19 cellular contexts compared by ENCODE assay signal in the genomic region with DNA sequence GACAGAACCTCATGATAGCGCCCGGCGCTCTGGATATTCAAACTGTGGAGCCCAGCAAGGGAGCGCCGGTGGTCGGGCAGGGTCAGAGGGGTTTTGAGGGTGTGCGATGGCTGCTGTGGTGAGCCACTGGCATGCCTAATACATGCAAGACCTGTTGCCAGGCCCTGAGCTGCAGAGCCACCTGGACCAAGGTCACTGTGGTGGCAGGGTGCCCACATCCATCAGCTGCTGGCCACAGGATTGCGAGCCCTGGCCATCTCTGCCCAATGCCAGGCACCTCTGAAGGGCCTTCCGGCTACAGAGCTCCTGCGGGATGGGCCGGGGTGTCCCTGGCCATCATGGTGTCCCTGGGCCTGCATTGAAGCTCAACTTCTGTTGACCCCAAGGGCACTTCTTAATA. TPM values are rescaled to one million over a fixed set of nuclear protein-coding genes. Genes with fewer than 3 reads are reported as not detected.
DNase-seq lines count a peak whose midpoint lies in the region; ATAC-seq, FAIRE-seq and TF ChIP-seq lines count a peak whose summit lies in the region.
"Had no signal": no experiment of that assay in that cellular context is flagged by ENCODE, and none has a peak within 500 bp of the region (broad histone marks: within the 10 kb centered on the region; RNA-seq: fewer than 3 reads in every experiment).

No MANE protein-coding gene starts in this region.

- peaks cover 0 to 6% (median 0%) of the 10 kb centered on the region in 9 donors for H3K4me1 ChIP-seq in heart right ventricle
- H3K4me1 ChIP-seq in H1 (replicated peaks in 1 of 4; ENCODE audit: control insufficient read depth in 3 of 4, insufficient read depth in 4 of 4, low read length in 3 of 4): no peaks in the 10 kb centered on the region; a peak in 1 of 7 replicates
- no peaks in the 10 kb centered on the region for H3K4me1 ChIP-seq in neuronal stem cell (ENCODE audit: control insufficient read depth in 2 of 2, insufficient read depth in 1 of 2, low read depth in 1 of 2, low read length in 2 of 2)
- H3K4me1 ChIP-seq in stomach: peaks cover 0 to 7% (median 2%) of the 10 kb centered on the region in 4 donors

- TF ChIP-seq CTCF in heart right ventricle (IDR thresholded peaks at IDR 0.05) (no peak), H1 (IDR thresholded peaks at IDR 0.05; ENCODE audit: control extremely low read depth in 1 of 3, insufficient read depth in 1 of 3, low read depth in 1 of 3, low read length in 3 of 3) (no peak), stomach (IDR thresholded peaks at IDR 0.05) (no peak), MCF 10A (IDR thresholded peaks at IDR 0.05; ENCODE audit: unreplicated experiment) (no peak)

- intact Hi-C loops in heart right ventricle (cut with DNase I): no loop called here
- intact Hi-C loops in left cardiac atrium (cut with DNase I): no loop called here
- intact Hi-C loops in stomach (cut with DNase I; ENCODE audit: low total_unique reads): no loop called here
- intact Hi-C loops in MCF 10A (cut with micrococcal nuclease): no loop called here

- POLR2A ChIA-PET in H1 (lab: Charles Lee; ENCODE audit: partially characterized antibody): interaction anchor here (0.6 to 2.2 kb wide), 2 partner anchors 12 to 70 kb away, joined by 5 to 6 read pairs; no protein-coding TSS in a partner anchor
- POLR2A ChIA-PET in MCF 10A (lab: Yijun Ruan, JAX): no interaction called here

- H3K79me1 ChIP-seq in H1 (ENCODE audit: low read depth, low read length) (no peaks in the 10 kb centered on the region), neuronal stem cell (ENCODE audit: low read depth, low read length) (no peaks in the 10 kb centered on the region)

- H3K18ac ChIP-seq in H1 (ENCODE audit: extremely low read depth, low read length) (peak overlapping the region; percentile 48; the same call in 1 of the 2 replicates), neuronal stem cell (ENCODE audit: low read length) (peak overlapping the region; percentile 71)

- H3K27me3 ChIP-seq in heart right ventricle: no peaks in the 10 kb centered on the region
- no peaks in the 10 kb centered on the region for H3K27me3 ChIP-seq in H1 (replicated peaks in 1 of 4; ENCODE audit: control insufficient read depth in 3 of 4, extremely low read depth in 1 of 4, insufficient read depth in 3 of 4, low read length in 3 of 4)
- peaks cover 0 to 3% (median 0%) of the 10 kb centered on the region in 3 experiments for H3K27me3 ChIP-seq in neuronal stem cell (ENCODE audit: control insufficient read depth in 3 of 3, insufficient read depth in 3 of 3, low read depth in 1 of 3, low read length in 3 of 3)
- H3K27me3 ChIP-seq in stomach: no peaks in the 10 kb centered on the region
- H3K27me3 ChIP-seq: MG63, Peyer's patch had no signal

- no peak for FAIRE-seq in H1 (lab: Jason Lieb, UNC)

- no peak overlapping the region for H3K4me2 ChIP-seq in H1 (ENCODE audit: insufficient read depth in 1 of 2, low read depth in 2 of 2, low read length in 2 of 2)
- no peak overlapping the region for H3K4me2 ChIP-seq in neuronal stem cell (ENCODE audit: insufficient read depth, low read length, poor library complexity, severe bottlenecking)

- H3K9me3 Mint-ChIP-seq in activated T-cell treated with anti-CD3 and anti-CD28 coated beads, Interleukin-2, amount 50 U/mL, for 72 hours: no peaks in the 10 kb centered on the region
- no peaks in the 10 kb centered on the region for H3K9me3 Mint-ChIP-seq in MCF 10A (ENCODE audit: unreplicated experiment)
- H3K9me3 Mint-ChIP-seq: H9, HFFc6 had no signal

- ATAC-seq in heart right ventricle: peak in 7 of 8 donors; percentile 20 to 79 (median 51)
- ATAC-seq in left cardiac atrium: no peak
- ATAC-seq in activated T-cell treated with anti-CD3 and anti-CD28 coated beads, Interleukin-2, amount 50 U/mL, for 72 hours (replicated peaks in 1 of 2): no peak

- H3K27ac ChIP-seq in heart right ventricle: no peak overlapping the region
- H3K27ac ChIP-seq in H1 (ENCODE audit: low read depth, low read length): no peak overlapping the region
- H3K27ac ChIP-seq in neuronal stem cell (replicated peaks; ENCODE audit: low read length): no peak overlapping the region
- no peak overlapping the region for H3K27ac ChIP-seq in stomach
- H3K27ac ChIP-seq: Peyer's patch had no signal

- H2BK5ac ChIP-seq in H1 (ENCODE audit: low read depth, low read length): no peak overlapping the region
- H2BK5ac ChIP-seq in neuronal stem cell (ENCODE audit: low read length): no peak overlapping the region

- H2BK12ac ChIP-seq in H1 (ENCODE audit: low read depth, low read length) (no peak overlapping the region), neuronal stem cell (ENCODE audit: low read length) (no peak overlapping the region)

- H3K4ac ChIP-seq in H1 (replicated peaks; ENCODE audit: insufficient read length, low read depth, low read length): no peak overlapping the region
- no peak overlapping the region for H3K4ac ChIP-seq in neuronal stem cell (ENCODE audit: low read length)

- no peak for TF ChIP-seq EP300 in H1 (IDR thresholded peaks at IDR 0.05; ENCODE audit: borderline replicate concordance in 1 of 2, low read depth in 2 of 2, low read length in 2 of 2)
- no peak for TF ChIP-seq EP300 in stomach (IDR thresholded peaks at IDR 0.05)

- no peak for TF ChIP-seq POLR2A in H1 (IDR thresholded peaks at IDR 0.05; ENCODE audit: control extremely low read depth in 1 of 2, low read depth in 2 of 2, low read length in 2 of 2)
- no peak for TF ChIP-seq POLR2A in stomach (IDR thresholded peaks at IDR 0.05)

- H3K23ac ChIP-seq in H1 (ENCODE audit: insufficient read length) (no peak overlapping the region), neuronal stem cell (ENCODE audit: low read depth, low read length, poor library complexity) (no peak overlapping the region)

- peak overlapping the region; percentile 79; the same call in 1 of the 2 replicates for H4K8ac ChIP-seq in H1 (ENCODE audit: extremely low read depth, insufficient read depth, low read length)
- H4K8ac ChIP-seq in neuronal stem cell (ENCODE audit: low read depth, low read length): no peak overlapping the region

- H3K9ac ChIP-seq in H1 (replicated peaks in 1 of 4; ENCODE audit: extremely low read depth in 1 of 4, low read depth in 3 of 4, low read length in 3 of 4): no peak overlapping the region
- H3K9ac ChIP-seq in neuronal stem cell (ENCODE audit: low read depth, low read length, poor library complexity): peak overlapping the region; percentile 60

- H2AFZ ChIP-seq in H1 (ENCODE audit: low read length) (no peak overlapping the region), neuronal stem cell (ENCODE audit: low read length) (no peak overlapping the region)

- no peaks in the 10 kb centered on the region for H3K9me3 ChIP-seq in heart right ventricle
- no peaks in the 10 kb centered on the region for H3K9me3 ChIP-seq in H1 (ENCODE audit: insufficient read depth in 2 of 2, low read depth in 1 of 2, low read length in 1 of 2)
- peaks cover 0 to 2% of the 10 kb centered on the region in 2 donors for H3K9me3 ChIP-seq in neuronal stem cell (replicated peaks in 1 of 2; ENCODE audit: control insufficient read depth in 2 of 2, insufficient read depth in 1 of 2, low read depth in 1 of 2, low read length in 2 of 2)
- H3K9me3 ChIP-seq in stomach: no peaks in the 10 kb centered on the region
- H3K9me3 ChIP-seq: MG63, Peyer's patch had no signal

- H3K27ac Mint-ChIP-seq in activated T-cell treated with anti-CD3 and anti-CD28 coated beads, Interleukin-2, amount 50 U/mL, for 72 hours: no peak overlapping the region
- H3K27ac Mint-ChIP-seq in MCF 10A (ENCODE audit: low read depth, unreplicated experiment): no peak overlapping the region
- H3K27ac Mint-ChIP-seq: CD4-positive, CD25-positive, alpha-beta regulatory T cell; H9; HFFc6 had no signal

- H3K4me1 Mint-ChIP-seq in activated T-cell treated with anti-CD3 and anti-CD28 coated beads, Interleukin-2, amount 50 U/mL, for 72 hours (ENCODE audit: low read depth): no peaks in the 10 kb centered on the region
- H3K4me1 Mint-ChIP-seq in MCF 10A (ENCODE audit: insufficient read depth, unreplicated experiment): peaks cover 7% of the 10 kb centered on the region

- H3K79me2 ChIP-seq in H1 (ENCODE audit: control insufficient read depth in 1 of 2, insufficient read depth in 2 of 2, low read length in 2 of 2): no peaks in the 10 kb centered on the region

- no peak overlapping the region for H2BK20ac ChIP-seq in H1 (ENCODE audit: low read length)

- peaks cover 0 to 3% of the 10 kb centered on the region in 2 experiments for H4K20me1 ChIP-seq in H1 (replicated peaks in 1 of 2; ENCODE audit: control insufficient read depth in 1 of 2, insufficient read depth in 2 of 2, low read length in 2 of 2)

- no peaks in the 10 kb centered on the region for H3K36me3 ChIP-seq in heart right ventricle
- H3K36me3 ChIP-seq in H1 (ENCODE audit: control insufficient read depth in 2 of 4, insufficient read depth in 4 of 4, low read length in 3 of 4): no peaks in the 10 kb centered on the region
- H3K36me3 ChIP-seq in neuronal stem cell (replicated peaks in 1 of 2; ENCODE audit: control insufficient read depth in 2 of 2, insufficient read depth in 2 of 2, low read length in 2 of 2): no peaks in the 10 kb centered on the region
- no peaks in the 10 kb centered on the region for H3K36me3 ChIP-seq in stomach
- H3K36me3 ChIP-seq: MG63, Peyer's patch had no signal

- CTCF ChIA-PET in H1 (lab: Charles Lee; ENCODE audit: partially characterized antibody): interaction anchor here (0.6 to 1.0 kb wide), 2 partner anchors 20 to 131 kb away, joined by 3 read pairs; no protein-coding TSS in a partner anchor
- CTCF ChIA-PET in MCF 10A (lab: Yijun Ruan, JAX): interaction anchor here (0.5 to 0.9 kb wide), 4 partner anchors 14 to 219 kb away, joined by 3 to 4 read pairs (median 3); no protein-coding TSS in a partner anchor

- no peak overlapping the region for H2BK15ac ChIP-seq in H1 (ENCODE audit: low read length)
- H2BK15ac ChIP-seq in neuronal stem cell (ENCODE audit: low read length): peak overlapping the region; percentile 26

- H4K5ac ChIP-seq in H1 (ENCODE audit: insufficient read length, low read depth, low read length): no peak overlapping the region

- DNase-seq in heart right ventricle: peak in 1 of 2 donors; percentile 60
- no peak for DNase-seq in left cardiac atrium
- DNase-seq in H1 (ENCODE audit: low read depth in 1 of 2, low spot score in 2 of 2): no peak
- DNase-seq in neuronal stem cell (ENCODE audit: low spot score): no peak
- DNase-seq in stomach: peak; percentile 72
- DNase-seq in activated T-cell treated with anti-CD3 and anti-CD28 coated beads, Interleukin-2, amount 50 U/mL, for 72 hours: no peak
- no peak for DNase-seq in T-helper 9 cell
- no peak for DNase-seq in MCF 10A (ENCODE audit: unreplicated experiment)
- DNase-seq: CD4-positive, CD25-positive, alpha-beta regulatory T cell; COR-L47; DMS79; H9; HFFc6; Kasumi-1; MG63; NCI-H1417 treated with DMSO at 0.1 percent for 48 hours; NCI-H1930; NCI-H748 treated with DMSO at 0.1 percent for 48 hours; Peyer's patch had no signal

- 72 to 75% methylated on average over 11 of the region's 11 CpGs for WGBS in heart right ventricle, 2 donors
- WGBS in H1 (ENCODE audit: extremely low coverage in 1 of 2, insufficient coverage in 1 of 2, insufficient read length in 1 of 2, insufficient replicate concordance in 2 of 2, low coverage in 1 of 2, low lambda C conversion rate in 2 of 2, missing lambda C conversion rate in 1 of 2), 2 experiments: 81% methylated on average over 11 of the region's 11 CpGs; no CpG with 5 or more reads in 1 of the 2 experiments
- WGBS in neuronal stem cell (ENCODE audit: extremely low coverage in 2 of 2, insufficient read length in 2 of 2, insufficient replicate concordance in 1 of 2), 2 donors: no CpG with 5 or more reads among the region's 11 CpGs
- 76 to 88% (median 78%) methylated on average over 4 to 11 of the region's 11 CpGs for WGBS in stomach, 5 donors

- H3K4me3 ChIP-seq in heart right ventricle (no peak overlapping the region), H1 (ENCODE audit: extremely low read depth in 1 of 4, insufficient read depth in 2 of 4, low read depth in 3 of 4, low read length in 4 of 4) (no peak overlapping the region), neuronal stem cell (ENCODE audit: low read length in 2 of 2) (peak overlapping the region in 1 of 2 donors; percentile 58), stomach (no peak overlapping the region)
- H3K4me3 ChIP-seq: MG63, Peyer's patch had no signal

- no peaks in the 10 kb centered on the region for H3K36me3 Mint-ChIP-seq in activated T-cell treated with anti-CD3 and anti-CD28 coated beads, Interleukin-2, amount 50 U/mL, for 72 hours (ENCODE audit: insufficient read depth in 2 of 2)
- no peaks in the 10 kb centered on the region for H3K36me3 Mint-ChIP-seq in MCF 10A (ENCODE audit: insufficient read depth, unreplicated experiment)
- H3K36me3 Mint-ChIP-seq: CD4-positive, CD25-positive, alpha-beta regulatory T cell had no signal

- H4K91ac ChIP-seq in H1 (replicated peaks; ENCODE audit: insufficient read length, low read length) (peak overlapping the region; percentile 27), neuronal stem cell (ENCODE audit: low read depth, low read length, poor library complexity) (no peak overlapping the region)

- H2BK120ac ChIP-seq in H1 (replicated peaks; ENCODE audit: low read depth, low read length) (no peak overlapping the region), neuronal stem cell (ENCODE audit: low read depth, low read length) (no peak overlapping the region)

- no peaks in the 10 kb centered on the region for H3K27me3 Mint-ChIP-seq in activated T-cell treated with anti-CD3 and anti-CD28 coated beads, Interleukin-2, amount 50 U/mL, for 72 hours (ENCODE audit: low read depth)
- no peaks in the 10 kb centered on the region for H3K27me3 Mint-ChIP-seq in MCF 10A (ENCODE audit: insufficient read depth, unreplicated experiment)
- H3K27me3 Mint-ChIP-seq: CD4-positive, CD25-positive, alpha-beta regulatory T cell had no signal

- H3K14ac ChIP-seq in H1 (ENCODE audit: insufficient read length): no peak overlapping the region
- no peak overlapping the region for H3K14ac ChIP-seq in neuronal stem cell (ENCODE audit: low read length)

- H3K56ac ChIP-seq in H1 (replicated peaks; ENCODE audit: insufficient read length, low read depth, low read length): no peak overlapping the region

- no peaks in the 10 kb centered on the region; the same call in 1 of the 2 replicates for H3K23me2 ChIP-seq in H1 (ENCODE audit: low read depth, low read length)

- H2AK5ac ChIP-seq in H1 (ENCODE audit: low read depth, low read length) (no peak overlapping the region), neuronal stem cell (ENCODE audit: low read depth, low read length) (no peak overlapping the region)

- no peak for TF ChIP-seq RAD21 in H1 (IDR thresholded peaks at IDR 0.05 in 1 of 2, conservative IDR thresholded peaks at IDR 0.05 in 1 of 2; ENCODE audit: low read depth in 2 of 2, low read length in 2 of 2)

- BruUV-seq in MCF 10A (replicated peaks; lab: Mats Ljungman, UMichigan): no TSS peak

- no peak overlapping the region for H3K4me3 Mint-ChIP-seq in activated T-cell treated with anti-CD3 and anti-CD28 coated beads, Interleukin-2, amount 50 U/mL, for 72 hours
- H3K4me3 Mint-ChIP-seq in MCF 10A (ENCODE audit: unreplicated experiment): no peak overlapping the region
- H3K4me3 Mint-ChIP-seq: CD4-positive, CD25-positive, alpha-beta regulatory T cell; H9; HFFc6 had no signal

RNA-seq across cellular contexts. Expression of gene ACTB, which starts 16.2 kb away (rescaled TPM):
- total RNA-seq in heart right ventricle: 1,000 to 10,000 TPM in 2 of 10 donors, 100 to 1,000 TPM in 8; 477 to 1,905 (median 620) TPM
- 1,000 to 10,000 TPM; 1,890 to 3,093 TPM for polyA plus RNA-seq in heart right ventricle
- total RNA-seq in left cardiac atrium: 1,000 to 10,000 TPM; 1,457 to 2,033 TPM
- total RNA-seq in H1 (2021; fragmentation: NEBNext Ultra II Directional; extraction: Animal tissue kit (Norgen Biotek cat#: 25700)): 5,193 and 5,434 TPM in 2 replicates
- 3,302 and 5,403 TPM in 2 replicates for polyA plus RNA-seq in H1 (2011; rRNA removed)
- polyA plus RNA-seq in H1 (2011; cell fraction: cytosol; rRNA removed): 2,071 TPM
- polyA plus RNA-seq in H1 (2011; cell fraction: nucleus; rRNA removed): 4,500 TPM
- 6,137 to 6,485 TPM (median 6,195 TPM) in 4 replicates for polyA plus RNA-seq in H1 (2012, experiment 1 of 2)
- 10,957 TPM for polyA plus RNA-seq in H1 (2012, experiment 2 of 2)
- 8,552 TPM for polyA plus RNA-seq in H1 (2013, experiment 1 of 2)
- polyA plus RNA-seq in H1 (2013, experiment 2 of 2): 8,467 TPM
- polyA minus RNA-seq in H1 (2011; rRNA and poly(A)+ RNA removed): 2,491 and 4,199 TPM in 2 replicates
- 2,951 TPM for polyA minus RNA-seq in H1 (2011; cell fraction: cytosol; rRNA and poly(A)+ RNA removed)
- polyA minus RNA-seq in H1 (2011; cell fraction: nucleus; rRNA and poly(A)+ RNA removed): 2,361 TPM
- 6,691 TPM for polyA plus RNA-seq in neuronal stem cell (2013, experiment 1 of 2)
- polyA plus RNA-seq in neuronal stem cell (2013, experiment 2 of 2): 6,867 TPM
- total RNA-seq in stomach: 1,000 to 10,000 TPM; 1,436 to 4,897 (median 3,222) TPM
- 1,000 to 10,000 TPM; 2,327 to 6,028 (median 4,530) TPM for polyA plus RNA-seq in stomach
- 1,000 to 10,000 TPM; 4,284 to 5,173 TPM for total RNA-seq in activated T-cell treated with anti-CD3 and anti-CD28 coated beads, Interleukin-2, amount 50 U/mL, for 72 hours
- 1,855 and 2,659 TPM in 2 replicates for total RNA-seq in MCF 10A (2022)

RNA-seq across cellular contexts. Expression of gene FBXL18, which starts 33.0 kb away (rescaled TPM):
- total RNA-seq in heart right ventricle (1 to 10 TPM; 5.2 to 7.9 (median 6.8) TPM), left cardiac atrium (1 to 10 TPM; 5.6 to 5.9 TPM), stomach (10 to 100 TPM in 4 of 5 donors, 1 to 10 TPM in 1; 2.8 to 23.2 (median 14.6) TPM), MCF 10A (2022) (15.7 and 19.5 TPM in 2 replicates)
- polyA plus RNA-seq in heart right ventricle (1 to 10 TPM; 1.5 to 2.0 TPM), H1 (2011; rRNA removed) (12.9 and 21.8 TPM in 2 replicates), stomach (1 to 10 TPM in 2 of 3 donors, under 1 TPM in 1; 0.93 to 2.2 (median 1.7) TPM)
- 18.9 and 19.4 TPM in 2 replicates for total RNA-seq in H1 (2021; fragmentation: NEBNext Ultra II Directional; extraction: Animal tissue kit (Norgen Biotek cat#: 25700))
- polyA plus RNA-seq in H1 (2011; cell fraction: cytosol; rRNA removed): 7.4 TPM
- 15.0 TPM for polyA plus RNA-seq in H1 (2011; cell fraction: nucleus; rRNA removed)
- 6.5 to 10.6 TPM (median 8.4 TPM) in 4 replicates for polyA plus RNA-seq in H1 (2012, experiment 1 of 2)
- polyA plus RNA-seq in H1 (2012, experiment 2 of 2): 7.4 TPM
- 10.7 TPM for polyA plus RNA-seq in H1 (2013, experiment 1 of 2)
- polyA plus RNA-seq in H1 (2013, experiment 2 of 2): 10.9 TPM
- polyA minus RNA-seq in H1 (2011; rRNA and poly(A)+ RNA removed): 11.1 and 12.9 TPM in 2 replicates
- polyA minus RNA-seq in H1 (2011; cell fraction: cytosol; rRNA and poly(A)+ RNA removed): 13.1 TPM
- polyA minus RNA-seq in H1 (2011; cell fraction: nucleus; rRNA and poly(A)+ RNA removed): 18.4 TPM
- polyA plus RNA-seq in neuronal stem cell (2013, experiment 1 of 2): 5.1 TPM
- polyA plus RNA-seq in neuronal stem cell (2013, experiment 2 of 2): 5.4 TPM
- 10 to 100 TPM in 1 of 2 donors, 1 to 10 TPM in 1; 10.0 to 12.3 TPM for total RNA-seq in activated T-cell treated with anti-CD3 and anti-CD28 coated beads, Interleukin-2, amount 50 U/mL, for 72 hours

RNA-seq across cellular contexts. Expression of gene FSCN1, which starts 46.0 kb away (rescaled TPM):
- total RNA-seq in heart right ventricle (10 to 100 TPM in 7 of 10 donors, 1 to 10 TPM in 3; 7.9 to 42.6 (median 15.9) TPM), left cardiac atrium (10 to 100 TPM; 25.5 to 30.0 TPM), stomach (10 to 100 TPM; 10.5 to 31.6 (median 20.4) TPM), MCF 10A (2022) (148 and 169 TPM in 2 replicates)
- polyA plus RNA-seq in heart right ventricle (10 to 100 TPM in 1 of 2 donors, 1 to 10 TPM in 1; 6.9 to 24.0 TPM), H1 (2011; rRNA removed) (220 and 354 TPM in 2 replicates), stomach (10 to 100 TPM; 16.2 to 31.4 (median 29.0) TPM)
- total RNA-seq in H1 (2021; fragmentation: NEBNext Ultra II Directional; extraction: Animal tissue kit (Norgen Biotek cat#: 25700)): 300 and 304 TPM in 2 replicates
- polyA plus RNA-seq in H1 (2011; cell fraction: cytosol; rRNA removed): 162 TPM
- polyA plus RNA-seq in H1 (2011; cell fraction: nucleus; rRNA removed): 211 TPM
- polyA plus RNA-seq in H1 (2012, experiment 1 of 2): 134 to 263 TPM (median 248 TPM) in 4 replicates
- 286 TPM for polyA plus RNA-seq in H1 (2012, experiment 2 of 2)
- polyA plus RNA-seq in H1 (2013, experiment 1 of 2): 278 TPM
- polyA plus RNA-seq in H1 (2013, experiment 2 of 2): 278 TPM
- 63.6 and 68.5 TPM in 2 replicates for polyA minus RNA-seq in H1 (2011; rRNA and poly(A)+ RNA removed)
- 239 TPM for polyA minus RNA-seq in H1 (2011; cell fraction: cytosol; rRNA and poly(A)+ RNA removed)
- polyA minus RNA-seq in H1 (2011; cell fraction: nucleus; rRNA and poly(A)+ RNA removed): 150 TPM
- polyA plus RNA-seq in neuronal stem cell (2013, experiment 1 of 2): 203 TPM
- polyA plus RNA-seq in neuronal stem cell (2013, experiment 2 of 2): 202 TPM
- total RNA-seq in activated T-cell treated with anti-CD3 and anti-CD28 coated beads, Interleukin-2, amount 50 U/mL, for 72 hours: 10 to 100 TPM; 25.7 to 31.3 TPM

Comparison
In these comparisons a context has a peak if more than half of its experiments do, and no peak if none do; other contexts are left out.
1. ATAC-seq: peak in heart right ventricle (7 of 8); none in left cardiac atrium (0 of 2) and activated T-cell treated with anti-CD3 and anti-CD28 coated beads, Interleukin-2, amount 50 U/mL, for 72 hours (0 of 2).